Comparison of ENCODE assay signal across 18 cellular contexts in genomic region chr3:194736896-194737600, GRCh38. TPM values are rescaled to one million over a fixed set of nuclear protein-coding genes. Genes with fewer than 3 reads are reported as not detected.
DNase-seq lines count a peak whose midpoint lies in the region; ATAC-seq and TF ChIP-seq lines count a peak whose summit lies in the region.
"Had no signal": no experiment of that assay in that cellular context is flagged by ENCODE, and none has a peak within 500 bp of the region (broad histone marks: within the 10 kb centered on the region; RNA-seq: fewer than 3 reads in every experiment).

No MANE protein-coding gene starts in this region.

- ATAC-seq in activated naive CD8-positive, alpha-beta T cell treated with anti-CD3 and anti-CD28 coated beads, Interleukin-2, amount 50 U/mL, for 24 hours: peak; percentile 23
- ATAC-seq in HG03354 (IDR thresholded peaks at IDR 0.05; ENCODE audit: poor library complexity, severe bottlenecking, unreplicated experiment) (peak; percentile 58), GM21723 (IDR thresholded peaks at IDR 0.05; ENCODE audit: unreplicated experiment) (no peak)
- peak; percentile 92 to 93 for ATAC-seq in stimulated activated naive B cell treated with anti-CD40 and anti-IgM and Interleukin-4, amounts not matched to agents 10 μg/mL and 1 μg/mL and 100 μg/mL, for 72 hours (replicated peaks)
- ATAC-seq: heart right ventricle had no signal

- H3K4me1 ChIP-seq in left ventricle myocardium inferior: peaks cover 33% of the 10 kb centered on the region

- H3K27me3 ChIP-seq in left ventricle myocardium inferior (ENCODE audit: low read depth): no peaks in the 10 kb centered on the region
- H3K27me3 ChIP-seq: heart right ventricle had no signal

- H3K36me3 ChIP-seq in left ventricle myocardium inferior: peaks cover 3% of the 10 kb centered on the region
- H3K36me3 ChIP-seq: heart right ventricle had no signal

- H3K9me3 ChIP-seq in left ventricle myocardium inferior (replicated peaks): peaks cover 14% of the 10 kb centered on the region

- no peak overlapping the region for H3K4me3 ChIP-seq in left ventricle myocardium inferior
- H3K4me3 ChIP-seq: heart right ventricle had no signal

- H3K27ac ChIP-seq in left ventricle myocardium inferior (replicated peaks): no peak overlapping the region

- intact Hi-C loops in left ventricle myocardium inferior (cut with micrococcal nuclease): no loop called here

- no peaks in the 10 kb centered on the region for H3K36me3 Mint-ChIP-seq in activated naive CD8-positive, alpha-beta T cell treated with anti-CD3 and anti-CD28 coated beads, Interleukin-2, amount 50 U/mL, for 24 hours (ENCODE audit: low read depth)
- no peaks in the 10 kb centered on the region for H3K36me3 Mint-ChIP-seq in activated naive CD8-positive, alpha-beta T cell treated with anti-CD3 and anti-CD28 coated beads for 36 hours
- H3K36me3 Mint-ChIP-seq in stimulated activated naive B cell treated with anti-CD40 and anti-IgM and Interleukin-4, amounts not matched to agents 10 μg/mL and 1 μg/mL and 100 μg/mL, for 72 hours: peaks cover 2 to 3% of the 10 kb centered on the region in 2 donors

- DNase-seq in activated naive CD8-positive, alpha-beta T cell treated with anti-CD3 and anti-CD28 coated beads, Interleukin-2, amount 50 U/mL, for 24 hours: no peak
- no peak for DNase-seq in activated naive CD8-positive, alpha-beta T cell treated with anti-CD3 and anti-CD28 coated beads for 36 hours
- DNase-seq in SKM-1 (lab: John Stamatoyannopoulos, UW; ENCODE audit: unreplicated experiment) (peak; percentile 97), left ventricle myocardium inferior (no peak), DMS 273 treated with DMSO at 0.1 percent for 48 hours (lab: John Stamatoyannopoulos, UW) (no peak)
- peak; percentile 62 for DNase-seq in stimulated activated naive B cell treated with anti-CD40 and anti-IgM and Interleukin-4, amounts not matched to agents 10 μg/mL and 1 μg/mL and 100 μg/mL, for 72 hours
- DNase-seq: amygdala; DND-41; effector memory CD4-positive, alpha-beta T cell; H7; heart right ventricle; NCI-H1048; NCI-H774; stimulated activated CD4-positive, alpha-beta T cell treated with anti-CD3 and anti-CD28 coated beads, Interleukin-2, amount 100 ng/mL, for 48 hours had no signal

- H3K9me3 Mint-ChIP-seq in activated naive CD8-positive, alpha-beta T cell treated with anti-CD3 and anti-CD28 coated beads, Interleukin-2, amount 50 U/mL, for 24 hours: peaks cover 3% of the 10 kb centered on the region
- peaks cover 6% of the 10 kb centered on the region for H3K9me3 Mint-ChIP-seq in activated naive CD8-positive, alpha-beta T cell treated with anti-CD3 and anti-CD28 coated beads for 36 hours
- H3K9me3 Mint-ChIP-seq in stimulated activated naive B cell treated with anti-CD40 and anti-IgM and Interleukin-4, amounts not matched to agents 10 μg/mL and 1 μg/mL and 100 μg/mL, for 72 hours: peaks cover 0 to 2% of the 10 kb centered on the region in 2 donors
- H3K9me3 Mint-ChIP-seq: T-helper 2 cell treated with Interferon-gamma antibody and Interleukin-4, amounts not matched to agents 5 μg/mL and 100 μg/mL, for 36 hours had no signal

- H3K4me1 Mint-ChIP-seq in activated naive CD8-positive, alpha-beta T cell treated with anti-CD3 and anti-CD28 coated beads, Interleukin-2, amount 50 U/mL, for 24 hours: peaks cover 4% of the 10 kb centered on the region
- H3K4me1 Mint-ChIP-seq in activated naive CD8-positive, alpha-beta T cell treated with anti-CD3 and anti-CD28 coated beads for 36 hours: no peaks in the 10 kb centered on the region
- peaks cover 11 to 22% of the 10 kb centered on the region in 2 donors for H3K4me1 Mint-ChIP-seq in stimulated activated naive B cell treated with anti-CD40 and anti-IgM and Interleukin-4, amounts not matched to agents 10 μg/mL and 1 μg/mL and 100 μg/mL, for 72 hours

- no peak overlapping the region for H3K4me3 Mint-ChIP-seq in activated naive CD8-positive, alpha-beta T cell treated with anti-CD3 and anti-CD28 coated beads, Interleukin-2, amount 50 U/mL, for 24 hours
- H3K4me3 Mint-ChIP-seq in activated naive CD8-positive, alpha-beta T cell treated with anti-CD3 and anti-CD28 coated beads for 36 hours: no peak overlapping the region
- H3K4me3 Mint-ChIP-seq in stimulated activated naive B cell treated with anti-CD40 and anti-IgM and Interleukin-4, amounts not matched to agents 10 μg/mL and 1 μg/mL and 100 μg/mL, for 72 hours: no peak overlapping the region
- H3K4me3 Mint-ChIP-seq: T-helper 2 cell treated with Interferon-gamma antibody and Interleukin-4, amounts not matched to agents 5 μg/mL and 100 μg/mL, for 36 hours had no signal

- H3K27me3 Mint-ChIP-seq in activated naive CD8-positive, alpha-beta T cell treated with anti-CD3 and anti-CD28 coated beads, Interleukin-2, amount 50 U/mL, for 24 hours: peaks cover 6% of the 10 kb centered on the region
- peaks cover 22% of the 10 kb centered on the region for H3K27me3 Mint-ChIP-seq in activated naive CD8-positive, alpha-beta T cell treated with anti-CD3 and anti-CD28 coated beads for 36 hours
- no peaks in the 10 kb centered on the region for H3K27me3 Mint-ChIP-seq in stimulated activated naive B cell treated with anti-CD40 and anti-IgM and Interleukin-4, amounts not matched to agents 10 μg/mL and 1 μg/mL and 100 μg/mL, for 72 hours

- no peak for TF ChIP-seq CTCF in left ventricle myocardium inferior (IDR thresholded peaks at IDR 0.05; ENCODE audit: borderline replicate concordance)

- no peak overlapping the region for H3K27ac Mint-ChIP-seq in activated naive CD8-positive, alpha-beta T cell treated with anti-CD3 and anti-CD28 coated beads, Interleukin-2, amount 50 U/mL, for 24 hours
- no peak overlapping the region for H3K27ac Mint-ChIP-seq in activated naive CD8-positive, alpha-beta T cell treated with anti-CD3 and anti-CD28 coated beads for 36 hours
- no peak overlapping the region for H3K27ac Mint-ChIP-seq in stimulated activated naive B cell treated with anti-CD40 and anti-IgM and Interleukin-4, amounts not matched to agents 10 μg/mL and 1 μg/mL and 100 μg/mL, for 72 hours
- H3K27ac Mint-ChIP-seq: progenitor cell of endocrine pancreas; T-helper 2 cell treated with Interferon-gamma antibody and Interleukin-4, amounts not matched to agents 5 μg/mL and 100 μg/mL, for 36 hours had no signal

RNA-seq across cellular contexts. Expression of gene FAM43A, which starts 51.4 kb away (rescaled TPM):
- total RNA-seq in activated naive CD8-positive, alpha-beta T cell treated with anti-CD3 and anti-CD28 coated beads for 36 hours: 1 to 10 TPM; 3.8 to 4.1 TPM
- 18.0 TPM for total RNA-seq in left ventricle myocardium inferior

Comparison
In these comparisons a context has a peak if more than half of its experiments do, and no peak if none do; other contexts are left out.
1. DNase-seq: peak in SKM-1 (single experiment) and stimulated activated naive B cell treated with anti-CD40 and anti-IgM and Interleukin-4, amounts not matched to agents 10 μg/mL and 1 μg/mL and 100 μg/mL, for 72 hours (single experiment); none in activated naive CD8-positive, alpha-beta T cell treated with anti-CD3 and anti-CD28 coated beads, Interleukin-2, amount 50 U/mL, for 24 hours (single experiment), activated naive CD8-positive, alpha-beta T cell treated with anti-CD3 and anti-CD28 coated beads for 36 hours (single experiment), left ventricle myocardium inferior (single experiment) and DMS 273 treated with DMSO at 0.1 percent for 48 hours (single experiment).